Comparison of ENCODE assay signal across 33 cellular contexts in genomic region chr6:114138577-114139248, GRCh38.
"Had no signal": no experiment of that assay in that cellular context is flagged by ENCODE, and none has a peak within 500 bp of the region (broad histone marks: within the 10 kb centered on the region; RNA-seq: fewer than 3 reads in every experiment).

No MANE protein-coding gene starts in this region.

- H3K36me3 ChIP-seq: adrenal gland, ascending aorta, brain microvascular endothelial cell, breast epithelium, cardiac muscle cell had no signal

- DNase-seq: activated effector memory CD4-positive, alpha-beta T cell treated with anti-CD3 and anti-CD28 coated beads, Interleukin-2, amount 50 U/mL, for 16 hours; activated effector memory CD4-positive, alpha-beta T cell treated with Interleukin-2 at 50 U/mL for 16 hours; activated gamma-delta T cell; activated gamma-delta T cell treated with Interleukin-2 at 50 U/mL for 16 hours; activated naive CD4-positive, alpha-beta T cell; activated naive CD4-positive, alpha-beta T cell treated with anti-CD3 and anti-CD28 coated beads for 36 hours; activated naive CD4-positive, alpha-beta T cell treated with anti-CD3 and anti-CD28 coated beads, Interleukin-2, amount 10 ng/mL, durations not matched to agents 7 days and 5 days; activated naive CD4-positive, alpha-beta T cell treated with anti-CD3 and anti-CD28 coated beads, Interleukin-2, amount 50 U/mL, for 16 hours; activated naive CD4-positive, alpha-beta T cell treated with Interleukin-2 at 50 U/mL for 16 hours; activated naive CD8-positive, alpha-beta T cell treated with anti-CD3 and anti-CD28 coated beads for 36 hours; activated naive CD8-positive, alpha-beta T cell treated with anti-CD3 and anti-CD28 coated beads, Interleukin-2, amount 10 ng/mL, durations not matched to agents 7 days and 5 days; activated naive CD8-positive, alpha-beta T cell treated with anti-CD3 and anti-CD28 coated beads, Interleukin-2, amount 50 U/mL, for 24 hours; activated T-cell treated with anti-CD3 and anti-CD28 coated beads, Interleukin-2, amount 50 U/mL, for 24 hours; activated T-cell treated with anti-CD3 and anti-CD28 coated beads, Interleukin-2, amount 50 U/mL, for 4 hours; activated T-cell treated with anti-CD3 and anti-CD28 coated beads, Interleukin-2, amount 50 U/mL, for 48 hours; activated T-cell treated with anti-CD3 and anti-CD28 coated beads, Interleukin-2, amount 50 U/mL, for 72 hours; adrenal gland; amniotic stem cell; amygdala; anterior cingulate cortex; aorta; body of pancreas; brain microvascular endothelial cell; caudate nucleus; central memory CD4-positive, alpha-beta T cell; cerebellar nuclear complex had no signal

- H3K27me3 ChIP-seq: adrenal gland, ascending aorta, body of pancreas, brain microvascular endothelial cell, breast epithelium, cardiac muscle cell had no signal

- H3K9me3 ChIP-seq: adrenal gland, ascending aorta, body of pancreas, breast epithelium had no signal

- ATAC-seq: activated naive CD4-positive, alpha-beta T cell treated with anti-CD3 and anti-CD28 coated beads, Interleukin-2, amount 50 U/mL, for 72 hours; activated naive CD8-positive, alpha-beta T cell treated with anti-CD3 and anti-CD28 coated beads, Interleukin-2, amount 50 U/mL, for 24 hours; activated T-cell treated with anti-CD3 and anti-CD28 coated beads, Interleukin-2, amount 50 U/mL, for 4 hours; activated T-cell treated with anti-CD3 and anti-CD28 coated beads, Interleukin-2, amount 50 U/mL, for 72 hours; activated T-helper 17 cell treated with anti-CD3 and anti-CD28 coated beads, Interleukin-2, amount 50 U/mL, for 72 hours; body of pancreas had no signal

- FAIRE-seq: astrocyte, bronchial epithelial cell had no signal

- H3K4me1 ChIP-seq: adrenal gland, ascending aorta, body of pancreas, breast epithelium had no signal

- H3K4me3 ChIP-seq: adrenal gland, ascending aorta, body of pancreas, breast epithelium, cardiac muscle cell had no signal

- H3K27ac ChIP-seq: adrenal gland, ascending aorta, body of pancreas, brain microvascular endothelial cell, breast epithelium, cardiac muscle cell had no signal
